Comparison of ENCODE assay signal across 10 cellular contexts in genomic region chr3:17070560-17070959, GRCh38.
DNase-seq lines count a peak whose midpoint lies in the region; ATAC-seq, FAIRE-seq and TF ChIP-seq lines count a peak whose summit lies in the region.
"Had no signal": no experiment of that assay in that cellular context is flagged by ENCODE, and none has a peak within 500 bp of the region (broad histone marks: within the 10 kb centered on the region; RNA-seq: fewer than 3 reads in every experiment).

No MANE protein-coding gene starts in this region.

- no peak overlapping the region for H3K9ac ChIP-seq in GM23248

- no peaks in the 10 kb centered on the region for H3K36me3 ChIP-seq in GM23248 (ENCODE audit: low read depth)
- H3K36me3 ChIP-seq in small intestine (ENCODE audit: control insufficient read depth in 2 of 2, insufficient read depth in 2 of 2, low read length in 2 of 2), result peaks cover 0 to 5% of the 10 kb centered on the region in 2 donors
- H3K36me3 ChIP-seq in brain microvascular endothelial cell (replicated peaks), result no peaks in the 10 kb centered on the region

- ATAC-seq in esophagus mucosa, result no peak

- no peak overlapping the region for H3K4me2 ChIP-seq in GM23248 (ENCODE audit: unreplicated experiment)

- H3K27ac ChIP-seq in GM23248, result no peak overlapping the region
- H3K27ac ChIP-seq in small intestine (ENCODE audit: low read depth in 1 of 2, low read length in 1 of 2), result peak overlapping the region in 1 of 2 donors; percentile 39
- no peak overlapping the region for H3K27ac ChIP-seq in brain microvascular endothelial cell

- no peak overlapping the region for H3K4me3 ChIP-seq in GM23248
- H3K4me3 ChIP-seq in small intestine (ENCODE audit: low read depth in 1 of 2, low read length in 2 of 2), result no peak overlapping the region
- no peak overlapping the region for H3K4me3 ChIP-seq in brain microvascular endothelial cell (ENCODE audit: low read depth, low read length)

- no peaks in the 10 kb centered on the region for H3K9me3 ChIP-seq in GM23248 (ENCODE audit: low read depth)
- H3K9me3 ChIP-seq in small intestine (ENCODE audit: control insufficient read depth, low read depth), result no peaks in the 10 kb centered on the region

- no peaks in the 10 kb centered on the region for H3K79me2 ChIP-seq in GM23248 (ENCODE audit: insufficient read depth)

- peaks cover 27% of the 10 kb centered on the region for H3K4me1 Mint-ChIP-seq in nephron

- peak overlapping the region; percentile 53; the same call in 1 of the 2 replicates for H2AFZ ChIP-seq in GM23248

- in situ Hi-C loops in GM23248 (cut with MboI), result no loop called here
- in situ Hi-C loops in brain microvascular endothelial cell (cut with HindIII; ENCODE audit: low pct_ligation_motif_present, low sequenced_read_pairs), result no loop called here

- peak overlapping the region; percentile 15 to 73 (median 59) for H3K27ac Mint-ChIP-seq in nephron

- 16 to 19% methylated on average over 5 of the region's 5 CpGs for WGBS in GM23248 (ENCODE audit: low coverage in 1 of 2, low lambda C conversion rate in 2 of 2, missing lambda C conversion rate in 2 of 2), 2 experiments
- WGBS in small intestine, 3 donors, result 51 to 66% (median 59%) methylated on average over 5 of the region's 5 CpGs

- FAIRE-seq in small intestine (lab: Jason Lieb, UNC), result no peak

- H3K9me2 ChIP-seq in GM23248 (ENCODE audit: insufficient read depth), result no peaks in the 10 kb centered on the region

- H3K27me3 ChIP-seq in GM23248 (replicated peaks; ENCODE audit: insufficient read depth), result no peaks in the 10 kb centered on the region
- H3K27me3 ChIP-seq in small intestine (ENCODE audit: control insufficient read depth in 2 of 2, insufficient read depth in 2 of 2, low read length in 2 of 2), result no peaks in the 10 kb centered on the region
- no peaks in the 10 kb centered on the region for H3K27me3 ChIP-seq in brain microvascular endothelial cell (replicated peaks)
- H3K27me3 ChIP-seq: dorsolateral prefrontal cortex had no signal

- DNase-seq in GM23248, result peak; percentile 29
- DNase-seq in NCI-H2171 (lab: John Stamatoyannopoulos, UW), result peak; percentile 56
- peak; percentile 70 for DNase-seq in brain pericyte (ENCODE audit: low read depth, low spot score)
- DNase-seq in NK-92 (lab: John Stamatoyannopoulos, UW; ENCODE audit: unreplicated experiment), result no peak
- no peak for DNase-seq in small intestine
- no peak for DNase-seq in brain microvascular endothelial cell
- DNase-seq: NCI-H1436 had no signal

- peaks cover 15% of the 10 kb centered on the region for H3K36me3 Mint-ChIP-seq in nephron (ENCODE audit: low read depth)

- no peaks in the 10 kb centered on the region for H4K20me1 ChIP-seq in GM23248 (ENCODE audit: insufficient read depth)

- H3F3A ChIP-seq in GM23248 (ENCODE audit: insufficient read depth), result no peaks in the 10 kb centered on the region

- H3K4me3 Mint-ChIP-seq in nephron, result no peak overlapping the region

- no peaks in the 10 kb centered on the region for H3K9me3 Mint-ChIP-seq in nephron

- no peak for TF ChIP-seq CTCF in nephron (IDR thresholded peaks at IDR 0.05; ENCODE audit: unreplicated experiment in 3 of 3)
- no peak for TF ChIP-seq CTCF in brain microvascular endothelial cell (IDR thresholded peaks at IDR 0.05; ENCODE audit: low read depth, low read length, missing control alignments)

- H3K4me1 ChIP-seq in GM23248 (ENCODE audit: insufficient read depth) (peaks cover 8% of the 10 kb centered on the region; the same call in 1 of the 2 replicates), small intestine (ENCODE audit: control insufficient read depth in 2 of 2, insufficient read depth in 1 of 2, low read depth in 1 of 2, low read length in 1 of 2) (no peaks in the 10 kb centered on the region)

- peaks cover 4% of the 10 kb centered on the region for H3K27me3 Mint-ChIP-seq in nephron (ENCODE audit: low read depth)

Comparison
In these comparisons a context has a peak if more than half of its experiments do, and no peak if none do; other contexts are left out.
1. DNase-seq: peak in GM23248 (single experiment), NCI-H2171 (single experiment) and brain pericyte (single experiment); none in NK-92 (single experiment), small intestine (single experiment) and brain microvascular endothelial cell (single experiment).